ENCODE assay signal across 1 cellular context in genomic region chr1:109883248-109883955, GRCh38.
TF ChIP-seq lines count a peak whose summit lies in the region.

No MANE protein-coding gene starts in this region.

TF ChIP-seq in IMR-90, 13 proteins besides CTCF, POLR2A, EP300 and RAD21:
- no peak for TF ChIP-seq MAZ (IDR thresholded peaks at IDR 0.05; ENCODE audit: borderline replicate concordance, low read depth, low read length)
- peak; percentile 77 for TF ChIP-seq CEBPB (IDR thresholded peaks at IDR 0.05; ENCODE audit: low read depth, low read length)
TF ChIP-seq in IMR-90: peak in this region for 1.
